10 cellular contexts compared by ENCODE assay signal in genomic region chr1:46065405-46065804, GRCh38.
DNase-seq lines count a peak whose midpoint lies in the region; ATAC-seq and TF ChIP-seq lines count a peak whose summit lies in the region.
"Had no signal": no experiment of that assay in that cellular context is flagged by ENCODE, and none has a peak within 500 bp of the region (broad histone marks: within the 10 kb centered on the region; RNA-seq: fewer than 3 reads in every experiment).

No MANE protein-coding gene starts in this region.

- peak overlapping the region; percentile 45 for H3K27ac Mint-ChIP-seq in T-helper 17 cell
- no peak overlapping the region for H3K27ac Mint-ChIP-seq in Caco-2 (ENCODE audit: unreplicated experiment)
- H3K27ac Mint-ChIP-seq: HFFc6 had no signal

- DNase-seq in DMS53 (lab: John Stamatoyannopoulos, UW) (peak; percentile 74), T-helper 17 cell (no peak), lower lobe of right lung (no peak), DMS153 (lab: John Stamatoyannopoulos, UW) (no peak), Caco-2 (no peak), COLO668 (lab: John Stamatoyannopoulos, UW; ENCODE audit: unreplicated experiment) (no peak)
- DNase-seq: anterior cingulate cortex, HFFc6, NCI-H1092 treated with DMSO at 0.1 percent for 48 hours had no signal

- ATAC-seq in HG03432 (IDR thresholded peaks at IDR 0.05; ENCODE audit: unreplicated experiment), result peak; percentile 35
- ATAC-seq in T-helper 17 cell, result peak; percentile 81
- ATAC-seq in lower lobe of right lung, result peak; percentile 61 to 73

- peaks cover 2% of the 10 kb centered on the region for H3K36me3 Mint-ChIP-seq in T-helper 17 cell (ENCODE audit: low read depth)
- no peaks in the 10 kb centered on the region for H3K36me3 Mint-ChIP-seq in Caco-2 (ENCODE audit: insufficient read depth, unreplicated experiment)

- no TSS peak for BruUV-seq in Caco-2 (replicated peaks; lab: Mats Ljungman, UMichigan)

- no peak overlapping the region for H3K27ac ChIP-seq in lower lobe of right lung

- H3K4me3 Mint-ChIP-seq in T-helper 17 cell (peak overlapping the region; percentile 22), Caco-2 (ENCODE audit: unreplicated experiment) (no peak overlapping the region)
- H3K4me3 Mint-ChIP-seq: HFFc6 had no signal

- POLR2A ChIA-PET in Caco-2 (lab: Charles Lee), result no interaction called here

- H3K36me3 ChIP-seq in lower lobe of right lung (peaks cover 21% of the 10 kb centered on the region), Caco-2 (ENCODE audit: control insufficient read depth, insufficient read depth, low read length) (no peaks in the 10 kb centered on the region)

- CTCF ChIA-PET in Caco-2 (lab: Charles Lee), result no interaction called here

- H3K4me1 Mint-ChIP-seq in T-helper 17 cell, result peaks cover 17% of the 10 kb centered on the region
- H3K4me1 Mint-ChIP-seq in Caco-2 (ENCODE audit: low read depth, unreplicated experiment), result peaks cover 13% of the 10 kb centered on the region

- TF ChIP-seq CTCF in lower lobe of right lung (IDR thresholded peaks at IDR 0.05), result no peak
- no peak for TF ChIP-seq CTCF in Caco-2 (IDR thresholded peaks at IDR 0.05; ENCODE audit: insufficient read depth in 1 of 2, low read depth in 1 of 2, low read length in 1 of 2, severe bottlenecking in 1 of 2, unreplicated experiment in 1 of 2)

- no peaks in the 10 kb centered on the region for H3K27me3 ChIP-seq in lower lobe of right lung (ENCODE audit: low read depth)
- no peaks in the 10 kb centered on the region for H3K27me3 ChIP-seq in Caco-2 (replicated peaks; ENCODE audit: control insufficient read depth, insufficient read depth, low read length)

- H3K4me1 ChIP-seq in lower lobe of right lung, result peaks cover 12% of the 10 kb centered on the region
- H3K4me1 ChIP-seq in Caco-2, result peaks cover 14% of the 10 kb centered on the region

- H3K9me3 ChIP-seq in T-helper 17 cell (ENCODE audit: control insufficient read depth, low read length, poor library complexity, severe bottlenecking) (no peaks in the 10 kb centered on the region), lower lobe of right lung (no peaks in the 10 kb centered on the region), Caco-2 (no peaks in the 10 kb centered on the region; the same call in 1 of the 2 replicates)

- intact Hi-C loops in lower lobe of right lung (cut with DNase I), result no loop called here
- intact Hi-C loops in Caco-2 (cut with micrococcal nuclease; ENCODE audit: unreplicated experiment), result no loop called here

- no peak overlapping the region for H3K4me3 ChIP-seq in lower lobe of right lung
- no peak overlapping the region for H3K4me3 ChIP-seq in Caco-2 (ENCODE audit: low read depth, low read length)

- H3K27me3 Mint-ChIP-seq in T-helper 17 cell (no peaks in the 10 kb centered on the region), Caco-2 (ENCODE audit: insufficient read depth, unreplicated experiment) (no peaks in the 10 kb centered on the region)

- no peaks in the 10 kb centered on the region for H3K9me3 Mint-ChIP-seq in Caco-2 (ENCODE audit: unreplicated experiment)
- H3K9me3 Mint-ChIP-seq: HFFc6 had no signal
